In genomic region chr4:174037631-174038030, GRCh38 we compare ENCODE assay signal across 18 cellular contexts.
"Had no signal": no experiment of that assay in that cellular context is flagged by ENCODE, and none has a peak within 500 bp of the region (broad histone marks: within the 10 kb centered on the region; RNA-seq: fewer than 3 reads in every experiment).

No MANE protein-coding gene starts in this region.

- H3K27me3 ChIP-seq: neural progenitor cell, upper lobe of right lung had no signal

- H3K36me3 Mint-ChIP-seq: activated naive CD8-positive, alpha-beta T cell; neural progenitor cell; stimulated activated memory B cell treated with anti-CD40 and anti-IgM and Interleukin-4, amounts not matched to agents 10 μg/mL and 1 μg/mL and 100 μg/mL, for 72 hours; WTC11 had no signal

- H3K4me3 Mint-ChIP-seq: activated CD4-positive, alpha-beta T cell treated with anti-CD3 and anti-CD28 coated beads for 36 hours; activated naive CD8-positive, alpha-beta T cell; neural progenitor cell; stimulated activated memory B cell treated with anti-CD40 and anti-IgM and Interleukin-4, amounts not matched to agents 10 μg/mL and 1 μg/mL and 100 μg/mL, for 72 hours; T-helper 2 cell treated with Interferon-gamma antibody and Interleukin-4, amounts not matched to agents 5 μg/mL and 100 μg/mL, for 36 hours; WTC11 had no signal

- H3K4me1 Mint-ChIP-seq: activated CD4-positive, alpha-beta T cell treated with anti-CD3 and anti-CD28 coated beads for 36 hours; stimulated activated memory B cell treated with anti-CD40 and anti-IgM and Interleukin-4, amounts not matched to agents 10 μg/mL and 1 μg/mL and 100 μg/mL, for 72 hours had no signal

- H3K36me3 ChIP-seq: left ventricle myocardium inferior, neural progenitor cell, upper lobe of right lung had no signal

- H3K9me3 Mint-ChIP-seq: neural progenitor cell; stimulated activated memory B cell treated with anti-CD40 and anti-IgM and Interleukin-4, amounts not matched to agents 10 μg/mL and 1 μg/mL and 100 μg/mL, for 72 hours; T-helper 2 cell treated with Interferon-gamma antibody and Interleukin-4, amounts not matched to agents 5 μg/mL and 100 μg/mL, for 36 hours; WTC11 had no signal

- H3K4me1 ChIP-seq: left ventricle myocardium inferior, psoas muscle, upper lobe of right lung had no signal

- H3K27ac ChIP-seq: dorsolateral prefrontal cortex, left ventricle myocardium inferior, neural progenitor cell, psoas muscle, upper lobe of right lung had no signal

- DNase-seq: activated CD4-positive, alpha-beta T cell treated with anti-CD3 and anti-CD28 coated beads for 36 hours; activated CD4-positive, alpha-beta T cell treated with anti-CD3 and anti-CD28 coated beads, Interleukin-2, amount 50 U/mL, for 48 hours; activated T-cell treated with anti-CD3 and anti-CD28 coated beads for 4 hours; amygdala; dorsolateral prefrontal cortex; foreskin melanocyte; glutamatergic neuron; kidney glomerular epithelial cell; left ventricle myocardium inferior; mammary epithelial cell; psoas muscle; stimulated activated CD4-positive, alpha-beta T cell treated with anti-CD3 and anti-CD28 coated beads, Interleukin-4, amount 100 ng/mL, for 4 hours; upper lobe of right lung had no signal

- H3K4me3 ChIP-seq: dorsolateral prefrontal cortex, left ventricle myocardium inferior, neural progenitor cell, psoas muscle, upper lobe of right lung had no signal

- H3K27ac Mint-ChIP-seq: activated CD4-positive, alpha-beta T cell treated with anti-CD3 and anti-CD28 coated beads for 36 hours; activated naive CD8-positive, alpha-beta T cell; neural progenitor cell; stimulated activated memory B cell treated with anti-CD40 and anti-IgM and Interleukin-4, amounts not matched to agents 10 μg/mL and 1 μg/mL and 100 μg/mL, for 72 hours; T-helper 2 cell treated with Interferon-gamma antibody and Interleukin-4, amounts not matched to agents 5 μg/mL and 100 μg/mL, for 36 hours; WTC11 had no signal

- H3K9me3 ChIP-seq: left ventricle myocardium inferior, psoas muscle, upper lobe of right lung had no signal

- H3K9ac ChIP-seq: neural progenitor cell had no signal

- H3K27me3 Mint-ChIP-seq: activated CD4-positive, alpha-beta T cell treated with anti-CD3 and anti-CD28 coated beads for 36 hours; activated naive CD8-positive, alpha-beta T cell; stimulated activated memory B cell treated with anti-CD40 and anti-IgM and Interleukin-4, amounts not matched to agents 10 μg/mL and 1 μg/mL and 100 μg/mL, for 72 hours had no signal
